Comparison of ENCODE assay signal across 1 cellular context in the genomic region with DNA sequence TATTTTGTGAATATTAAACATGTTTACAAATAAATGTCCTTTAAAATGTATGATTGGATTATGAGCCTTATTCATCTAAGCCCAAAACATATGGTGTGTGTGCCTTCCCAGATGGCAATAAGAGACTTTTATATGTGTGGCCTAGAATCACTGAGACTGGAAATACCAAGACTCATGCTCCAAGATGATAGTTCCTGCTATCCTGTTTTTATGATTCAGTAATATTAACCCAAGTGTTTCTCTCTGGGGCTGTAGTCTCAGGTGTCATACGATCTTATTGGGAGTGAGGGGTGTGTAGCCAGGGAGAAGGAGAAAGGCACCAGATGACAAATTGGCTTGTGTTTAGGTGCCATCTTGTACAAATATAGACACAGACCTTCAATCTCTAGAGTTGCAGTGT.
TF ChIP-seq lines count a peak whose summit lies in the region.

No MANE protein-coding gene starts in this region.

TF ChIP-seq in SK-N-SH, 30 proteins besides CTCF, POLR2A, EP300 and RAD21:
- no peak for TF ChIP-seq ZBTB33 (IDR thresholded peaks at IDR 0.05; ENCODE audit: borderline replicate concordance, low read depth)
